24 cellular contexts compared by ENCODE assay signal in the genomic region with DNA sequence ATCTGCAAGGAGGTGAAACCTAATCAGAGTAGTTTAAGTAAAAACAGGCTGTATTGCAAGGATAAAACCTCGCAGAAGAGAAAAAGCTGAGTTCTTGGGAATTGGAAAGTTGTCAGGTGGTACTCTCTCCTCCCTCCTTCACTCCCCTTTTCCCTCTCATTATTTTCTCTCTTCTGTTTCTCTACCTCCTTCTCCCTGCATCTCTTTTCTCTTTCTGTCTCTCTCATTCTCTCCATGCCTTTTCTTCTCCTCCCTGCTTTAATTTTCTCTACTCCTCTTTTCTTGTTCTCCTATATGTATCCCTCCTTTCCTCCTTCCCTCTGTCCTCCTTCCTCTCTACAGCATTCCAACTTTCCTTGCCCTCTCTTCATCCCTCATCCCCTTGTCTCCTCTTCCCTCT. TPM values are rescaled to one million over a fixed set of nuclear protein-coding genes. Genes with fewer than 3 reads are reported as not detected.
DNase-seq lines count a peak whose midpoint lies in the region; ATAC-seq and TF ChIP-seq lines count a peak whose summit lies in the region.
"Had no signal": no experiment of that assay in that cellular context is flagged by ENCODE, and none has a peak within 500 bp of the region (broad histone marks: within the 10 kb centered on the region; RNA-seq: fewer than 3 reads in every experiment).

No MANE protein-coding gene starts in this region.

- H3K23ac ChIP-seq in H9 (ENCODE audit: insufficient read length, low read depth, low read length) = no peak overlapping the region

- H3K79me1 ChIP-seq in H9 (ENCODE audit: insufficient read depth, low read depth, low read length, poor library complexity, severe bottlenecking) = no peaks in the 10 kb centered on the region

- H3K79me2 ChIP-seq in GM23338 (replicated peaks; ENCODE audit: insufficient read depth) (no peaks in the 10 kb centered on the region), H9 (ENCODE audit: insufficient read depth, low read length) (no peaks in the 10 kb centered on the region), osteoblast (ENCODE audit: insufficient read depth, low read length) (no peaks in the 10 kb centered on the region)

- no peak overlapping the region for H2BK20ac ChIP-seq in H9 (ENCODE audit: low read depth, low read length, poor library complexity, severe bottlenecking)

- H3F3A ChIP-seq in GM23338 (replicated peaks; ENCODE audit: low read depth) = no peaks in the 10 kb centered on the region

- no peak overlapping the region for H3K27ac ChIP-seq in GM23338 (ENCODE audit: low read depth)
- H3K27ac ChIP-seq in H9 (ENCODE audit: insufficient read length, low read depth, low read length) = no peak overlapping the region
- H3K27ac ChIP-seq in osteoblast (ENCODE audit: low read depth, low read length) = no peak overlapping the region
- H3K27ac ChIP-seq: BLaER1 had no signal

- ATAC-seq in GM23338 (no peak), T-helper 17 cell (no peak)
- ATAC-seq: GM12878 had no signal

- no peak overlapping the region for H2BK15ac ChIP-seq in H9 (ENCODE audit: low read depth, low read length)

- H4K8ac ChIP-seq in H9 (replicated peaks; ENCODE audit: insufficient read length, low read depth, low read length) = no peak overlapping the region

- H3K9me2 ChIP-seq in GM23338 (ENCODE audit: insufficient read depth) = no peaks in the 10 kb centered on the region

- H3K36me3 Mint-ChIP-seq in GM23338 (ENCODE audit: low read depth) (no peaks in the 10 kb centered on the region), H9 (ENCODE audit: insufficient read depth in 1 of 3, low read depth in 3 of 3) (no peaks in the 10 kb centered on the region), T-helper 17 cell (ENCODE audit: low read depth) (no peaks in the 10 kb centered on the region)
- H3K36me3 Mint-ChIP-seq: CD14-positive monocyte; CD4-positive, alpha-beta memory T cell; CD4-positive, CD25-positive, alpha-beta regulatory T cell had no signal

- H2AK5ac ChIP-seq in H9 (ENCODE audit: insufficient read length, low read length) = no peak overlapping the region

- H3K4me1 Mint-ChIP-seq in GM23338 (peaks cover 3% of the 10 kb centered on the region), H9 (peaks cover 0 to 7% of the 10 kb centered on the region in 2 experiments; a peak in 1 of 4 replicates), T-helper 17 cell (no peaks in the 10 kb centered on the region)
- H3K4me1 Mint-ChIP-seq: CD14-positive monocyte had no signal

- H3K9ac ChIP-seq in H9 (ENCODE audit: extremely low read depth, insufficient read length, low read length) = no peak overlapping the region
- H3K9ac ChIP-seq: BLaER1 had no signal

- H4K91ac ChIP-seq in H9 (ENCODE audit: insufficient read length, low read depth, low read length) = no peak overlapping the region

- H4K5ac ChIP-seq in H9 (ENCODE audit: insufficient read length, low read depth, low read length) = no peak overlapping the region

- no peak overlapping the region for H3K4ac ChIP-seq in H9 (ENCODE audit: low read depth, low read length)

- H3K4me3 Mint-ChIP-seq in GM23338 = no peak overlapping the region
- no peak overlapping the region for H3K4me3 Mint-ChIP-seq in H9
- H3K4me3 Mint-ChIP-seq in T-helper 17 cell = peak overlapping the region; percentile 37
- H3K4me3 Mint-ChIP-seq: CD14-positive monocyte; CD4-positive, alpha-beta memory T cell; CD4-positive, CD25-positive, alpha-beta regulatory T cell; CD8-positive, alpha-beta memory T cell had no signal

- H3K36me3 ChIP-seq in GM23338 (ENCODE audit: insufficient read depth) (no peaks in the 10 kb centered on the region), osteoblast (ENCODE audit: insufficient read depth, low read length) (no peaks in the 10 kb centered on the region)
- H3K36me3 ChIP-seq: BE2C, BLaER1 had no signal

- H2BK120ac ChIP-seq in H9 (ENCODE audit: low read depth, low read length, poor library complexity, severe bottlenecking) = no peak overlapping the region

- H4K20me1 ChIP-seq in GM23338 (replicated peaks; ENCODE audit: insufficient read depth) = no peaks in the 10 kb centered on the region
- H4K20me1 ChIP-seq in H9 (ENCODE audit: control insufficient read depth, insufficient read depth, insufficient read length) = no peaks in the 10 kb centered on the region
- no peaks in the 10 kb centered on the region for H4K20me1 ChIP-seq in osteoblast (ENCODE audit: insufficient read depth, low read length)
- H4K20me1 ChIP-seq: BLaER1 had no signal

- H3K27ac Mint-ChIP-seq in GM23338 (no peak overlapping the region), H9 (peak overlapping the region in 2 of 3 experiments; percentile 3 to 86; a peak in 3 of 7 replicates), T-helper 17 cell (no peak overlapping the region)
- H3K27ac Mint-ChIP-seq: CD14-positive monocyte; CD4-positive, alpha-beta memory T cell; CD4-positive, CD25-positive, alpha-beta regulatory T cell had no signal

- no peaks in the 10 kb centered on the region for H3K9me3 Mint-ChIP-seq in GM23338
- no peaks in the 10 kb centered on the region for H3K9me3 Mint-ChIP-seq in H9

- DNase-seq in GM23338 (ENCODE audit: low spot score) (no peak), H9 (no peak), T-helper 17 cell (no peak), osteoblast (ENCODE audit: insufficient read length, low spot score, missing footprints) (peak; percentile 63), mesenteric fat pad (ENCODE audit: low spot score) (no peak), retina (no peak), COR-L47 (lab: John Stamatoyannopoulos, UW) (no peak)
- DNase-seq: 8988T; ACHN; BE2C; C1 segment of cervical spinal cord; Caco-2; Calu3; CD4-positive, alpha-beta memory T cell; CD4-positive, CD25-positive, alpha-beta regulatory T cell; CD8-positive, alpha-beta memory T cell; DMS53; DMS79; DND-41; EL; GDM1 had no signal

- H3K27me3 ChIP-seq in GM23338 (ENCODE audit: insufficient read depth) (no peaks in the 10 kb centered on the region), H9 (ENCODE audit: insufficient read depth, low read length) (no peaks in the 10 kb centered on the region), osteoblast (ENCODE audit: insufficient read depth, low read length) (no peaks in the 10 kb centered on the region)
- H3K27me3 ChIP-seq: BLaER1 had no signal

- TF ChIP-seq CTCF in GM23338 (conservative IDR thresholded peaks at IDR 0.05; ENCODE audit: low read depth in 2 of 2) = no peak
- TF ChIP-seq CTCF in H9 (conservative IDR thresholded peaks at IDR 0.05) = no peak
- TF ChIP-seq CTCF in osteoblast (IDR thresholded peaks at IDR 0.05; ENCODE audit: extremely low read depth, low read depth, low read length) = no peak

- H3T11ph ChIP-seq in H9 (ENCODE audit: low read length) = no peak overlapping the region

- H3K27me3 Mint-ChIP-seq in GM23338 (ENCODE audit: insufficient read depth, low read depth, poor library complexity) (peaks cover 5% of the 10 kb centered on the region), H9 (ENCODE audit: low read depth) (no peaks in the 10 kb centered on the region), T-helper 17 cell (peaks cover 10% of the 10 kb centered on the region)

- H2AFZ ChIP-seq in GM23338 = peak overlapping the region; percentile 68
- no peak overlapping the region for H2AFZ ChIP-seq in H9 (ENCODE audit: low read length)
- H2AFZ ChIP-seq in osteoblast (ENCODE audit: low read length) = no peak overlapping the region

- no peak overlapping the region for H3K4me3 ChIP-seq in GM23338
- no peak overlapping the region for H3K4me3 ChIP-seq in osteoblast (ENCODE audit: insufficient read depth, low read length)
- H3K4me3 ChIP-seq: BLaER1, GM12878 had no signal

- H3K4me2 ChIP-seq in GM23338 (no peak overlapping the region), H9 (ENCODE audit: insufficient read depth, insufficient read length, low read length) (no peak overlapping the region), osteoblast (ENCODE audit: insufficient read depth, low read length) (no peak overlapping the region)
- H3K4me2 ChIP-seq: BLaER1 had no signal

- no peaks in the 10 kb centered on the region for H3K23me2 ChIP-seq in H9 (ENCODE audit: insufficient read length, low read depth, low read length, poor library complexity, severe bottlenecking)

- no peaks in the 10 kb centered on the region for H3K9me3 ChIP-seq in H9 (ENCODE audit: control insufficient read depth, low read depth, low read length)
- H3K9me3 ChIP-seq in T-helper 17 cell (ENCODE audit: control insufficient read depth, low read length, poor library complexity, severe bottlenecking) = no peaks in the 10 kb centered on the region
- H3K9me3 ChIP-seq in osteoblast (ENCODE audit: low read depth, low read length) = no peaks in the 10 kb centered on the region
- H3K9me3 ChIP-seq: BE2C, Caco-2 had no signal

- H2BK5ac ChIP-seq in H9 (ENCODE audit: insufficient read length, low read length) = no peak overlapping the region

- H3K18ac ChIP-seq in H9 (ENCODE audit: insufficient read length, low read depth, low read length) = no peak overlapping the region

- H3K14ac ChIP-seq in H9 (ENCODE audit: insufficient read depth, low read length) = no peak overlapping the region

- H2BK12ac ChIP-seq in H9 (ENCODE audit: insufficient read length, low read depth, low read length) = no peak overlapping the region

- H3K4me1 ChIP-seq in GM23338 (ENCODE audit: insufficient read depth) = no peaks in the 10 kb centered on the region
- no peaks in the 10 kb centered on the region; the same call in 1 of the 2 replicates for H3K4me1 ChIP-seq in H9 (ENCODE audit: insufficient read depth, low read length)
- H3K4me1 ChIP-seq in osteoblast (ENCODE audit: insufficient read depth, low read length) = no peaks in the 10 kb centered on the region
- H3K4me1 ChIP-seq: BE2C, Caco-2 had no signal

- no peak overlapping the region for H3K56ac ChIP-seq in H9 (ENCODE audit: insufficient read length, low read depth, low read length)

- no CpG with 5 or more reads among the region's 1 CpG for WGBS in H9 (ENCODE audit: extremely low coverage, insufficient read length, low lambda C conversion rate)

RNA-seq across cellular contexts. Expression of a gene that starts 14.2 kb away (rescaled TPM):
- 83.7 and 91.6 TPM in 2 replicates for total RNA-seq in GM23338 (2014; rRNA removed; shearing (Covaris generic))
- 124 and 146 TPM in 2 replicates for polyA plus RNA-seq in GM23338 (2016; fragmentation: Nextera tagmentation; extraction: Ambion mirVana)
- total RNA-seq in H9 (2021) (93.5 and 96.7 TPM in 2 replicates), T-helper 17 cell (100 to 1,000 TPM; 110 to 118 TPM), osteoblast (118 and 165 TPM in 2 replicates), mesenteric fat pad (63.7 TPM)

Comparison
In these comparisons a context has a peak if more than half of its experiments do, and no peak if none do; other contexts are left out.
1. H3K27ac Mint-ChIP-seq: peak in H9 (2 of 3); none in GM23338 (single experiment) and T-helper 17 cell (single experiment).